In genomic region chr15:32388050-32388648, GRCh38 we compare ENCODE assay signal across 2 cellular contexts. TPM values are rescaled to one million over a fixed set of nuclear protein-coding genes. Genes with fewer than 3 reads are reported as not detected.
"Had no signal": no experiment of that assay in that cellular context is flagged by ENCODE, and none has a peak within 500 bp of the region (broad histone marks: within the 10 kb centered on the region; RNA-seq: fewer than 3 reads in every experiment).

No MANE protein-coding gene starts in this region.

RNA-seq across cellular contexts. Expression of gene GOLGA8K, which starts 14.9 kb away (rescaled TPM):
- total RNA-seq: fibroblast of villous mesenchyme, skeletal muscle tissue had no signal
